8 cellular contexts compared by ENCODE assay signal in the genomic region with DNA sequence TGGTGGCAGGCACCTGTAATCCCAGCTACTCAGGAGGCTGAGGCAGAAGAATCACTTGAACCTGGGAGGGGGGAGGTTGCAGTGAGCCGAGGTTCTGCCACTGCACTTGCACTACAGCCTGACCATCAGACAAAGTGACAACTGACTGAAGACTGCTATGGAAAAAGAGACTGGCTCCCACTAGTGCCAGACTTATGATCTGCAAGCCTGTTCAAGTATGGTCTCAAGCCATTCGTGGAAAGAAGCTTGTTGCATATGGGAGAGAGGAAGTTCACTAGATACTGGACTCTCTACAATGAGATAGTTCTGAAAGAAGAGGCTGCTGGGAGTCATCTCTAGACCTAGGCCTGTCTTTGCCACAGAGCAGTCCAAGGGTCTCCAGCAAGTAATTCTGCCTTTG. TPM values are rescaled to one million over a fixed set of nuclear protein-coding genes. Genes with fewer than 3 reads are reported as not detected.
DNase-seq lines count a peak whose midpoint lies in the region; ATAC-seq and TF ChIP-seq lines count a peak whose summit lies in the region.

No MANE protein-coding gene starts in this region.

- H3K27ac Mint-ChIP-seq in T-helper 17 cell (peak overlapping the region; percentile 83), glutamatergic neuron (ENCODE audit: unreplicated experiment) (no peak overlapping the region)
- H3K27ac Mint-ChIP-seq in stimulated activated effector memory CD8-positive, alpha-beta T cell treated with anti-CD3 and anti-CD28 coated beads, Interleukin-12 subunit alpha, Interleukin-12 subunit beta, amount 100 ng/mL, for 72 hours = no peak overlapping the region

- H3K27me3 Mint-ChIP-seq in T-helper 17 cell (no peaks in the 10 kb centered on the region), glutamatergic neuron (ENCODE audit: unreplicated experiment) (no peaks in the 10 kb centered on the region)

- peak; percentile 53 for ATAC-seq in T-helper 17 cell
- peak; percentile 46 for ATAC-seq in stimulated activated effector memory CD8-positive, alpha-beta T cell treated with anti-CD3 and anti-CD28 coated beads, Interleukin-12 subunit alpha, Interleukin-12 subunit beta, amount 100 ng/mL, for 72 hours

- peak; percentile 20 for TF ChIP-seq CTCF in GM20000 (IDR thresholded peaks at IDR 0.05; ENCODE audit: extremely low read depth, missing control alignments)
- TF ChIP-seq CTCF in glutamatergic neuron (IDR thresholded peaks at IDR 0.05; ENCODE audit: partially characterized antibody, unreplicated experiment) = peak; percentile 63

- H3K4me3 Mint-ChIP-seq in T-helper 17 cell (peak overlapping the region; percentile 41), glutamatergic neuron (ENCODE audit: unreplicated experiment) (peak overlapping the region; percentile 1)
- H3K4me3 Mint-ChIP-seq in stimulated activated effector memory CD8-positive, alpha-beta T cell treated with anti-CD3 and anti-CD28 coated beads, Interleukin-12 subunit alpha, Interleukin-12 subunit beta, amount 100 ng/mL, for 72 hours = no peak overlapping the region

- H3K9me3 ChIP-seq in T-helper 17 cell (ENCODE audit: control insufficient read depth, low read length, poor library complexity, severe bottlenecking) = no peaks in the 10 kb centered on the region

- peaks cover 3% of the 10 kb centered on the region for H3K9me3 Mint-ChIP-seq in glutamatergic neuron (ENCODE audit: unreplicated experiment)
- H3K9me3 Mint-ChIP-seq in stimulated activated effector memory CD8-positive, alpha-beta T cell treated with anti-CD3 and anti-CD28 coated beads, Interleukin-12 subunit alpha, Interleukin-12 subunit beta, amount 100 ng/mL, for 72 hours = no peaks in the 10 kb centered on the region

- peak; percentile 25 to 33 for DNase-seq in SHP77 (lab: John Stamatoyannopoulos, UW)
- no peak for DNase-seq in SHP77 treated with DMSO at 0.1 percent for 48 hours (lab: John Stamatoyannopoulos, UW)
- DNase-seq in GM20000 (ENCODE audit: low spot score) = peak; percentile 52
- DNase-seq in HuH-7.5 (ENCODE audit: low spot score) = peak; percentile 43
- no peak for DNase-seq in T-helper 17 cell
- peak; percentile 30 for DNase-seq in glutamatergic neuron
- DNase-seq in stimulated activated effector memory CD8-positive, alpha-beta T cell treated with anti-CD3 and anti-CD28 coated beads, Interleukin-12 subunit alpha, Interleukin-12 subunit beta, amount 100 ng/mL, for 72 hours (ENCODE audit: low spot score in 2 of 2) = no peak
- no peak for DNase-seq in GOT3 (lab: John Stamatoyannopoulos, UW)

- H3K36me3 Mint-ChIP-seq in T-helper 17 cell (ENCODE audit: low read depth) (peaks cover 9% of the 10 kb centered on the region), glutamatergic neuron (ENCODE audit: unreplicated experiment) (no peaks in the 10 kb centered on the region)
- H3K36me3 Mint-ChIP-seq in stimulated activated effector memory CD8-positive, alpha-beta T cell treated with anti-CD3 and anti-CD28 coated beads, Interleukin-12 subunit alpha, Interleukin-12 subunit beta, amount 100 ng/mL, for 72 hours = peaks cover 95% of the 10 kb centered on the region

- H3K4me1 Mint-ChIP-seq in T-helper 17 cell = peaks cover 35% of the 10 kb centered on the region
- H3K4me1 Mint-ChIP-seq in glutamatergic neuron (ENCODE audit: low read depth, unreplicated experiment) = peaks cover 10% of the 10 kb centered on the region
- H3K4me1 Mint-ChIP-seq in stimulated activated effector memory CD8-positive, alpha-beta T cell treated with anti-CD3 and anti-CD28 coated beads, Interleukin-12 subunit alpha, Interleukin-12 subunit beta, amount 100 ng/mL, for 72 hours = peaks cover 26% of the 10 kb centered on the region

RNA-seq across cellular contexts. Expression of a gene that starts 26.7 kb away (rescaled TPM):
- 10 to 100 TPM; 51.2 to 53.1 TPM for total RNA-seq in T-helper 17 cell
- total RNA-seq in glutamatergic neuron (ENCODE audit: unreplicated experiment) = 39.2 TPM

RNA-seq across cellular contexts. Expression of a gene that starts 36.8 kb away (rescaled TPM):
- total RNA-seq in T-helper 17 cell (10 to 100 TPM; 28.2 to 31.7 TPM), glutamatergic neuron (ENCODE audit: unreplicated experiment) (20.3 TPM)

Comparison
In these comparisons a context has a peak if more than half of its experiments do, and no peak if none do; other contexts are left out.
1. DNase-seq: peak in SHP77 (2 of 2), GM20000 (single experiment), HuH-7.5 (single experiment) and glutamatergic neuron (single experiment); none in SHP77 treated with DMSO at 0.1 percent for 48 hours (single experiment), T-helper 17 cell (0 of 3), stimulated activated effector memory CD8-positive, alpha-beta T cell treated with anti-CD3 and anti-CD28 coated beads, Interleukin-12 subunit alpha, Interleukin-12 subunit beta, amount 100 ng/mL, for 72 hours (0 of 2) and GOT3 (single experiment).